Comparison of ENCODE assay signal across 8 cellular contexts in genomic region chr4:88008133-88008621, GRCh38. TPM values are rescaled to one million over a fixed set of nuclear protein-coding genes. Genes with fewer than 3 reads are reported as not detected.
A peak's percentile ranks its signal among the peaks of the same experiment; 100 is the strongest.
DNase-seq lines count a peak whose midpoint lies in the region; ATAC-seq and TF ChIP-seq lines count a peak whose summit lies in the region.

No MANE protein-coding gene starts in this region.

- H3K4me1 Mint-ChIP-seq in activated CD4-positive, alpha-beta T cell treated with anti-CD3 and anti-CD28 coated beads for 36 hours: peaks cover 39% of the 10 kb centered on the region
- peaks cover 37% of the 10 kb centered on the region for H3K4me1 Mint-ChIP-seq in activated CD4-positive, alpha-beta T cell treated with anti-CD3 and anti-CD28 coated beads, Interleukin-2, amount 10 ng/mL, durations not matched to agents 24 days and 14 days

- CTCF ChIA-PET in activated CD4-positive, alpha-beta T cell treated with anti-CD3 and anti-CD28 coated beads for 36 hours (lab: Charles Lee): interaction anchor here (0.6 to 1.5 kb wide), 2 partner anchors 25 to 586 kb away, joined by 3 to 5 read pairs; partner anchors contain the start of gene NUDT9
- CTCF ChIA-PET in HEK293 (lab: Yijun Ruan, JAX): interaction anchor here (0.6 kb wide), 1 partner anchor 46 kb away, joined by 5 read pairs; no protein-coding TSS in a partner anchor

- H3K9me3 ChIP-seq in HEK293 (ENCODE audit: control insufficient read depth, insufficient read depth, low read depth, low read length) (no peaks in the 10 kb centered on the region), Loucy (ENCODE audit: insufficient read depth, low read depth, low read length) (no peaks in the 10 kb centered on the region)

- H3K27me3 Mint-ChIP-seq in activated CD4-positive, alpha-beta T cell treated with anti-CD3 and anti-CD28 coated beads for 36 hours: peaks cover 5% of the 10 kb centered on the region
- H3K27me3 Mint-ChIP-seq in activated CD4-positive, alpha-beta T cell treated with anti-CD3 and anti-CD28 coated beads, Interleukin-2, amount 10 ng/mL, durations not matched to agents 24 days and 14 days: peaks cover 16% of the 10 kb centered on the region

- no peaks in the 10 kb centered on the region for H3K9me3 Mint-ChIP-seq in activated CD4-positive, alpha-beta T cell treated with anti-CD3 and anti-CD28 coated beads for 36 hours (ENCODE audit: low read depth)
- H3K9me3 Mint-ChIP-seq in activated CD4-positive, alpha-beta T cell treated with anti-CD3 and anti-CD28 coated beads, Interleukin-2, amount 10 ng/mL, durations not matched to agents 24 days and 14 days: no peaks in the 10 kb centered on the region

- H3K18ac ChIP-seq in mesendoderm (ENCODE audit: low read length): peak overlapping the region; percentile 62

- peak overlapping the region; percentile 50 for H2AFZ ChIP-seq in Loucy (ENCODE audit: low read length)

- H3K56ac ChIP-seq in mesendoderm (ENCODE audit: low read length): peak overlapping the region; percentile 97

- H3K4me1 ChIP-seq in HEK293 (ENCODE audit: control insufficient read depth, insufficient read depth, low read length): peaks cover 2% of the 10 kb centered on the region; the same call in 1 of the 2 replicates
- peaks cover 42% of the 10 kb centered on the region for H3K4me1 ChIP-seq in Loucy (ENCODE audit: insufficient read depth, low read length, poor library complexity, severe bottlenecking)
- H3K4me1 ChIP-seq in mesendoderm (ENCODE audit: control insufficient read depth, low read depth, low read length): peaks cover 4% of the 10 kb centered on the region

- POLR2A ChIA-PET in activated CD4-positive, alpha-beta T cell treated with anti-CD3 and anti-CD28 coated beads for 36 hours (lab: Charles Lee): no interaction called here
- POLR2A ChIA-PET in HEK293 (lab: Yijun Ruan, JAX): no interaction called here

- no peaks in the 10 kb centered on the region for H3K9me2 ChIP-seq in Loucy (replicated peaks; ENCODE audit: low read depth, low read length)

- intact Hi-C loops in activated CD4-positive, alpha-beta T cell treated with anti-CD3 and anti-CD28 coated beads for 36 hours (cut with DNase I, micrococcal nuclease): loop anchor here in 1 of 2 experiments (5.0 kb wide), 3 partner anchors 584 to 1104 kb away; partner anchors contain the start of genes HERC3, NUDT9 and TIGD2
- intact Hi-C loops in activated CD4-positive, alpha-beta T cell treated with anti-CD3 and anti-CD28 coated beads, Interleukin-2, amount 10 ng/mL, durations not matched to agents 24 days and 14 days (cut with micrococcal nuclease): loop anchor here (2.0 to 10.0 kb wide), 4 partner anchors 19 to 587 kb away; partner anchors contain the start of genes HERC3 and HERC5

- H3K4me2 ChIP-seq in Loucy (ENCODE audit: low read depth, low read length, poor library complexity, severe bottlenecking) (peak overlapping the region; percentile 86), mesendoderm (ENCODE audit: low read length) (peak overlapping the region; percentile 63)

- no peak overlapping the region for H2BK120ac ChIP-seq in mesendoderm (ENCODE audit: low read depth, low read length)

- no CpG with 5 or more reads among the region's 49 CpGs for WGBS in mesendoderm (ENCODE audit: extremely low coverage, insufficient coverage, low lambda C conversion rate)

- H3K27ac Mint-ChIP-seq in activated CD4-positive, alpha-beta T cell treated with anti-CD3 and anti-CD28 coated beads for 36 hours: peak overlapping the region; percentile 72
- H3K27ac Mint-ChIP-seq in activated CD4-positive, alpha-beta T cell treated with anti-CD3 and anti-CD28 coated beads, Interleukin-2, amount 10 ng/mL, durations not matched to agents 24 days and 14 days: peak overlapping the region; percentile 88

- DNase-seq in activated CD4-positive, alpha-beta T cell treated with anti-CD3 and anti-CD28 coated beads for 36 hours: peak; percentile 48
- DNase-seq in activated CD4-positive, alpha-beta T cell treated with anti-CD3 and anti-CD28 coated beads for 1 hour: no peak
- peak; percentile 73 for DNase-seq in activated CD4-positive, alpha-beta T cell treated with anti-CD3 and anti-CD28 coated beads, Interleukin-2, amount 10 ng/mL, durations not matched to agents 24 days and 14 days
- DNase-seq in epithelial cell of esophagus (ENCODE audit: low read depth) (peak; percentile 55), mesendoderm (peak; percentile 75), superior temporal gyrus (ENCODE audit: extremely low spot score) (peak; percentile 73)

- H3K23ac ChIP-seq in mesendoderm (ENCODE audit: low read length): peak overlapping the region; percentile 51

- H3K36me3 ChIP-seq in HEK293 (ENCODE audit: control insufficient read depth in 2 of 2, insufficient read depth in 1 of 2, low read length in 2 of 2): no peaks in the 10 kb centered on the region
- H3K36me3 ChIP-seq in Loucy (ENCODE audit: insufficient read depth, low read length): no peaks in the 10 kb centered on the region
- H3K36me3 ChIP-seq in mesendoderm (ENCODE audit: control insufficient read depth, insufficient read depth, low read length): no peaks in the 10 kb centered on the region

- no peaks in the 10 kb centered on the region for H3K36me3 Mint-ChIP-seq in activated CD4-positive, alpha-beta T cell treated with anti-CD3 and anti-CD28 coated beads for 36 hours (ENCODE audit: low read depth)
- peaks cover 10% of the 10 kb centered on the region for H3K36me3 Mint-ChIP-seq in activated CD4-positive, alpha-beta T cell treated with anti-CD3 and anti-CD28 coated beads, Interleukin-2, amount 10 ng/mL, durations not matched to agents 24 days and 14 days (ENCODE audit: low read depth)

- H3K4me3 ChIP-seq in HEK293 (ENCODE audit: low read depth, low read length) (peak overlapping the region; percentile 85), Loucy (ENCODE audit: low read length, poor library complexity, severe bottlenecking) (peak overlapping the region; percentile 89), epithelial cell of esophagus (ENCODE audit: low read length) (peak overlapping the region; percentile 62), mesendoderm (ENCODE audit: low read length) (peak overlapping the region; percentile 78)

- peaks cover 37% of the 10 kb centered on the region for H4K20me1 ChIP-seq in Loucy (ENCODE audit: insufficient read depth, low read length, poor library complexity, severe bottlenecking)

- H2BK5ac ChIP-seq in mesendoderm (ENCODE audit: low read length): peak overlapping the region; percentile 44

- no peak overlapping the region for H2BK15ac ChIP-seq in mesendoderm (replicated peaks; ENCODE audit: low read depth)

- H4K8ac ChIP-seq in mesendoderm (ENCODE audit: low read depth, low read length): no peak overlapping the region

- H3F3A ChIP-seq in Loucy (ENCODE audit: low read depth): no peaks in the 10 kb centered on the region

- peak overlapping the region; percentile 62 for H3K4ac ChIP-seq in mesendoderm (ENCODE audit: low read depth, low read length)

- H3K79me1 ChIP-seq in mesendoderm (ENCODE audit: low read length): peaks cover 10% of the 10 kb centered on the region

- H4K5ac ChIP-seq in mesendoderm (ENCODE audit: low read length): no peak overlapping the region

- no peak overlapping the region for H2AK5ac ChIP-seq in mesendoderm (ENCODE audit: low read length)

- H3K27me3 ChIP-seq in Loucy (ENCODE audit: insufficient read depth, low read length, poor library complexity, severe bottlenecking): no peaks in the 10 kb centered on the region
- no peaks in the 10 kb centered on the region for H3K27me3 ChIP-seq in mesendoderm (ENCODE audit: insufficient read depth, low read length, poor library complexity)

- TF ChIP-seq CTCF in HEK293 (tag by site-specific recombination; IDR thresholded peaks at IDR 0.05) (no peak), Loucy (conservative IDR thresholded peaks at IDR 0.05; ENCODE audit: low read length) (no peak), epithelial cell of esophagus (IDR thresholded peaks at IDR 0.05; ENCODE audit: insufficient read depth, low read depth, low read length, missing control alignments) (no peak)

- H3K27ac ChIP-seq in HEK293 (ENCODE audit: extremely low read depth, low read depth, low read length) (peak overlapping the region; percentile 80; the same call in 1 of the 2 replicates), mesendoderm (ENCODE audit: low read depth, low read length) (peak overlapping the region; percentile 81)

- peak overlapping the region; percentile 77 for H3K9ac ChIP-seq in Loucy (ENCODE audit: low read depth, low read length, poor library complexity, severe bottlenecking)
- H3K9ac ChIP-seq in mesendoderm (ENCODE audit: low read length): peak overlapping the region; percentile 91

- peak; percentile 34 for ATAC-seq in activated CD4-positive, alpha-beta T cell treated with anti-CD3 and anti-CD28 coated beads for 36 hours

- peak overlapping the region; percentile 84 for H3K4me3 Mint-ChIP-seq in activated CD4-positive, alpha-beta T cell treated with anti-CD3 and anti-CD28 coated beads for 36 hours
- H3K4me3 Mint-ChIP-seq in activated CD4-positive, alpha-beta T cell treated with anti-CD3 and anti-CD28 coated beads, Interleukin-2, amount 10 ng/mL, durations not matched to agents 24 days and 14 days: peak overlapping the region; percentile 94

- H3K79me2 ChIP-seq in Loucy (ENCODE audit: insufficient read depth, low read length): peaks cover 54% of the 10 kb centered on the region
- peaks cover 32% of the 10 kb centered on the region for H3K79me2 ChIP-seq in mesendoderm (ENCODE audit: control insufficient read depth, insufficient read depth, low read length)

TF ChIP-seq in HEK293, 187 proteins besides CTCF, POLR2A, EP300 and RAD21 (continues in another document):
- TF ChIP-seq PRDM1 (tag by site-specific recombination; IDR thresholded peaks at IDR 0.05) (no peak), TRIM28 (IDR thresholded peaks at IDR 0.05; ENCODE audit: borderline replicate concordance, low read length) (no peak), ZNF561 (tag by site-specific recombination; IDR thresholded peaks at IDR 0.05; ENCODE audit: borderline replicate concordance) (no peak), ZNF239 (tag by site-specific recombination; IDR thresholded peaks at IDR 0.05) (no peak), WT1 (tag by site-specific recombination; IDR thresholded peaks at IDR 0.05) (no peak)

RNA-seq across cellular contexts. Expression of gene PKD2, which starts 0.7 kb away (rescaled TPM):
- 1 to 10 TPM; 4.1 to 5.0 TPM for total RNA-seq in activated CD4-positive, alpha-beta T cell treated with anti-CD3 and anti-CD28 coated beads for 36 hours
- total RNA-seq in activated CD4-positive, alpha-beta T cell treated with anti-CD3 and anti-CD28 coated beads, Interleukin-2, amount 10 ng/mL, durations not matched to agents 24 days and 14 days: 10.1 and 12.3 TPM in 2 replicates
- polyA plus RNA-seq in mesendoderm (2013, experiment 1 of 2): 16.6 TPM
- polyA plus RNA-seq in mesendoderm (2013, experiment 2 of 2): 17.4 TPM

RNA-seq across cellular contexts. Expression of gene SPP1, which starts 32.7 kb away (rescaled TPM):
- total RNA-seq in activated CD4-positive, alpha-beta T cell treated with anti-CD3 and anti-CD28 coated beads for 36 hours: not detected
- total RNA-seq in activated CD4-positive, alpha-beta T cell treated with anti-CD3 and anti-CD28 coated beads, Interleukin-2, amount 10 ng/mL, durations not matched to agents 24 days and 14 days: 0.45 and 0.54 TPM in 2 replicates
- polyA plus RNA-seq in mesendoderm (2013, experiment 1 of 2): 15.4 TPM
- 18.2 TPM for polyA plus RNA-seq in mesendoderm (2013, experiment 2 of 2)
